Comparison of ENCODE assay signal across 11 cellular contexts in genomic region chr3:50370594-50370993, GRCh38. TPM values are rescaled to one million over a fixed set of nuclear protein-coding genes. Genes with fewer than 3 reads are reported as not detected.
DNase-seq lines count a peak whose midpoint lies in the region; ATAC-seq, FAIRE-seq and TF ChIP-seq lines count a peak whose summit lies in the region.
"Had no signal": no experiment of that assay in that cellular context is flagged by ENCODE, and none has a peak within 500 bp of the region (broad histone marks: within the 10 kb centered on the region; RNA-seq: fewer than 3 reads in every experiment).

No MANE protein-coding gene starts in this region.

- FAIRE-seq in bronchial epithelial cell (lab: Jason Lieb, UNC) = no peak

- H3K36me3 ChIP-seq in bronchial epithelial cell (ENCODE audit: control insufficient read depth, insufficient read depth, low read length) = no peaks in the 10 kb centered on the region
- H3K36me3 ChIP-seq: gastroesophageal sphincter, vagina had no signal

- peak overlapping the region in 1 of 10 donors; percentile 36 for H3K27ac Mint-ChIP-seq in naive thymus-derived CD8-positive, alpha-beta T cell
- H3K27ac Mint-ChIP-seq: activated naive CD4-positive, alpha-beta T cell treated with anti-CD3 and anti-CD28 coated beads for 36 hours had no signal

- peak; percentile 18 for TF ChIP-seq CTCF in bronchial epithelial cell (IDR thresholded peaks at IDR 0.05; ENCODE audit: insufficient read depth, low read length, severe bottlenecking)

- peaks cover 6% of the 10 kb centered on the region for H3K27me3 ChIP-seq in bronchial epithelial cell (ENCODE audit: control insufficient read depth, insufficient read depth, low read length)
- H3K27me3 ChIP-seq: vagina had no signal

- POLR2A ChIA-PET in naive thymus-derived CD8-positive, alpha-beta T cell (lab: Charles Lee) = no interaction called here

- peaks cover 23 to 60% (median 37%) of the 10 kb centered on the region in 4 donors for H3K4me1 Mint-ChIP-seq in naive thymus-derived CD8-positive, alpha-beta T cell

- peak; percentile 40 for DNase-seq in NCI-H748 (lab: John Stamatoyannopoulos, UW; ENCODE audit: unreplicated experiment)
- no peak for DNase-seq in NCI-H748 treated with DMSO at 0.1 percent for 48 hours (lab: John Stamatoyannopoulos, UW)
- peak; percentile 19 to 23 for DNase-seq in NOMO-1 (lab: John Stamatoyannopoulos, UW; ENCODE audit: unreplicated experiment in 2 of 2)
- no peak for DNase-seq in bronchial epithelial cell (ENCODE audit: low read depth)
- DNase-seq in retina = peak; percentile 50
- no peak for DNase-seq in naive thymus-derived CD8-positive, alpha-beta T cell
- no peak for DNase-seq in mesenteric fat pad (ENCODE audit: low spot score)
- DNase-seq: activated naive CD4-positive, alpha-beta T cell treated with anti-CD3 and anti-CD28 coated beads for 36 hours had no signal

- ATAC-seq in naive thymus-derived CD8-positive, alpha-beta T cell = no peak
- ATAC-seq in GM19455 (IDR thresholded peaks at IDR 0.05; ENCODE audit: unreplicated experiment) = no peak
- ATAC-seq: gastroesophageal sphincter had no signal

- no peak overlapping the region for H3K4me3 ChIP-seq in bronchial epithelial cell (ENCODE audit: low read depth, low read length)
- H3K4me3 ChIP-seq: gastroesophageal sphincter, vagina had no signal

- no peaks in the 10 kb centered on the region for H3K27me3 Mint-ChIP-seq in naive thymus-derived CD8-positive, alpha-beta T cell

- no peak overlapping the region for H3K4me3 Mint-ChIP-seq in naive thymus-derived CD8-positive, alpha-beta T cell
- H3K4me3 Mint-ChIP-seq: activated naive CD4-positive, alpha-beta T cell treated with anti-CD3 and anti-CD28 coated beads for 36 hours had no signal

- H3K9me3 Mint-ChIP-seq in naive thymus-derived CD8-positive, alpha-beta T cell = no peaks in the 10 kb centered on the region
- H3K9me3 Mint-ChIP-seq: activated naive CD4-positive, alpha-beta T cell treated with anti-CD3 and anti-CD28 coated beads for 36 hours had no signal

- H3K36me3 Mint-ChIP-seq in naive thymus-derived CD8-positive, alpha-beta T cell = no peaks in the 10 kb centered on the region

RNA-seq across cellular contexts. Expression of gene TMEM115, which starts 11.3 kb away (rescaled TPM):
- total RNA-seq in bronchial epithelial cell = 19.7 and 22.8 TPM in 2 replicates
- 10 to 100 TPM; 28.7 to 29.8 TPM for total RNA-seq in naive thymus-derived CD8-positive, alpha-beta T cell
- polyA plus RNA-seq in naive thymus-derived CD8-positive, alpha-beta T cell = 10 to 100 TPM; 15.2 to 29.2 (median 20.3) TPM
- 45.6 TPM for total RNA-seq in mesenteric fat pad

RNA-seq across cellular contexts. Expression of gene CYB561D2, which starts 19.9 kb away (rescaled TPM):
- total RNA-seq in bronchial epithelial cell (18.9 and 22.1 TPM in 2 replicates), mesenteric fat pad (18.1 TPM)
- total RNA-seq in naive thymus-derived CD8-positive, alpha-beta T cell = 10 to 100 TPM; 29.7 to 34.5 TPM
- polyA plus RNA-seq in naive thymus-derived CD8-positive, alpha-beta T cell = 10 to 100 TPM; 45.5 to 48.2 (median 47.7) TPM

RNA-seq across cellular contexts. Expression of gene NPRL2, which starts 20.0 kb away (rescaled TPM):
- total RNA-seq in bronchial epithelial cell (11.0 and 17.1 TPM in 2 replicates), mesenteric fat pad (17.3 TPM)
- total RNA-seq in naive thymus-derived CD8-positive, alpha-beta T cell = 10 to 100 TPM; 52.8 to 63.8 TPM
- 10 to 100 TPM; 36.2 to 45.3 (median 36.4) TPM for polyA plus RNA-seq in naive thymus-derived CD8-positive, alpha-beta T cell

RNA-seq across cellular contexts. Expression of gene ZMYND10, which starts 25.1 kb away (rescaled TPM):
- total RNA-seq in bronchial epithelial cell (0.13 and 0.53 TPM in 2 replicates), mesenteric fat pad (0.71 TPM)
- 1 to 10 TPM; 3.6 to 4.0 TPM for total RNA-seq in naive thymus-derived CD8-positive, alpha-beta T cell
- not detected for polyA plus RNA-seq in naive thymus-derived CD8-positive, alpha-beta T cell

RNA-seq across cellular contexts. Expression of gene RASSF1, which starts 30.0 kb away (rescaled TPM):
- total RNA-seq in bronchial epithelial cell (15.5 and 25.5 TPM in 2 replicates), mesenteric fat pad (45.3 TPM)
- 10 to 100 TPM; 67.3 to 70.8 TPM for total RNA-seq in naive thymus-derived CD8-positive, alpha-beta T cell
- polyA plus RNA-seq in naive thymus-derived CD8-positive, alpha-beta T cell = 10 to 100 TPM; 50.8 to 87.6 (median 68.1) TPM

Comparison
In these comparisons a context has a peak if more than half of its experiments do, and no peak if none do; other contexts are left out.
1. DNase-seq: peak in NCI-H748 (single experiment), NOMO-1 (2 of 2) and retina (single experiment); none in NCI-H748 treated with DMSO at 0.1 percent for 48 hours (single experiment), bronchial epithelial cell (single experiment), naive thymus-derived CD8-positive, alpha-beta T cell (0 of 10) and mesenteric fat pad (single experiment).